In genomic region chr20:49705358-49705757, GRCh38 we compare ENCODE assay signal across 1 cellular context.
TF ChIP-seq lines count a peak whose summit lies in the region.

No MANE protein-coding gene starts in this region.

TF ChIP-seq in A549, 52 proteins besides CTCF, POLR2A, EP300 and RAD21 (continued from another document):
- TF ChIP-seq REST (IDR thresholded peaks at IDR 0.05), result no peak
- no peak for TF ChIP-seq JUN (IDR thresholded peaks at IDR 0.05)
- no peak for TF ChIP-seq ZFP36 (IDR thresholded peaks at IDR 0.05; ENCODE audit: borderline replicate concordance, partially characterized antibody)
- no peak for TF ChIP-seq CBX2 (IDR thresholded peaks at IDR 0.05; ENCODE audit: borderline replicate concordance, low read depth)
- no peak for TF ChIP-seq JUNB (IDR thresholded peaks at IDR 0.05)
- TF ChIP-seq KDM1A (IDR thresholded peaks at IDR 0.05; ENCODE audit: low read depth), result no peak
- TF ChIP-seq FOSL2 (IDR thresholded peaks at IDR 0.05), result no peak
- no peak for TF ChIP-seq FOSL2 (CRISPR knock-in tag; IDR thresholded peaks at IDR 0.05)
- no peak for TF ChIP-seq BCL3 (IDR thresholded peaks at IDR 0.05)
- no peak for TF ChIP-seq SREBF2 (IDR thresholded peaks at IDR 0.05)
- no peak for TF ChIP-seq BHLHE40 (IDR thresholded peaks at IDR 0.05; ENCODE audit: low read depth, low read length)
